18 cellular contexts compared by ENCODE assay signal in genomic region chr14:68127166-68127565, GRCh38.
"Had no signal": no experiment of that assay in that cellular context is flagged by ENCODE, and none has a peak within 500 bp of the region (broad histone marks: within the 10 kb centered on the region; RNA-seq: fewer than 3 reads in every experiment).

No MANE protein-coding gene starts in this region.

- H3K36me3 Mint-ChIP-seq: activated CD4-positive, alpha-beta memory T cell treated with anti-CD3 and anti-CD28 coated beads for 36 hours; stimulated activated memory B cell treated with anti-CD40 and anti-IgM and Interleukin-4, amounts not matched to agents 10 μg/mL and 1 μg/mL and 100 μg/mL, for 72 hours had no signal

- H3K9me3 ChIP-seq: colonic mucosa, esophagus squamous epithelium, psoas muscle, right lobe of liver had no signal

- H3K4me3 Mint-ChIP-seq: activated CD4-positive, alpha-beta memory T cell treated with anti-CD3 and anti-CD28 coated beads for 36 hours; activated CD8-positive, alpha-beta memory T cell treated with anti-CD3 and anti-CD28 coated beads, Interleukin-2, amount 10 ng/mL, durations not matched to agents 7 days and 5 days; activated T-cell treated with anti-CD3 and anti-CD28 coated beads, Interleukin-2, amount 50 U/mL, for 24 hours; neural crest cell; stimulated activated memory B cell treated with anti-CD40 and anti-IgM and Interleukin-4, amounts not matched to agents 10 μg/mL and 1 μg/mL and 100 μg/mL, for 72 hours; T-helper 17 cell had no signal

- H3K27me3 Mint-ChIP-seq: activated CD4-positive, alpha-beta memory T cell treated with anti-CD3 and anti-CD28 coated beads for 36 hours; activated CD8-positive, alpha-beta memory T cell treated with anti-CD3 and anti-CD28 coated beads, Interleukin-2, amount 10 ng/mL, durations not matched to agents 7 days and 5 days; activated T-cell treated with anti-CD3 and anti-CD28 coated beads, Interleukin-2, amount 50 U/mL, for 24 hours; stimulated activated memory B cell treated with anti-CD40 and anti-IgM and Interleukin-4, amounts not matched to agents 10 μg/mL and 1 μg/mL and 100 μg/mL, for 72 hours; T-helper 17 cell had no signal

- DNase-seq: activated CD4-positive, alpha-beta memory T cell treated with anti-CD3 and anti-CD28 coated beads for 36 hours; activated CD8-positive, alpha-beta memory T cell treated with anti-CD3 and anti-CD28 coated beads, Interleukin-2, amount 10 ng/mL, durations not matched to agents 7 days and 5 days; activated effector memory CD4-positive, alpha-beta T cell treated with Interleukin-2 at 50 U/mL for 16 hours; activated naive CD4-positive, alpha-beta T cell treated with anti-CD3 and anti-CD28 coated beads, Interleukin-2, amount 50 U/mL, for 16 hours; activated T-cell treated with anti-CD3 and anti-CD28 coated beads, Interleukin-2, amount 50 U/mL, for 24 hours; caudate nucleus; colonic mucosa; esophagus squamous epithelium; glutamatergic neuron; kidney glomerular epithelial cell; left ventricle myocardium superior; psoas muscle; right lobe of liver; stimulated activated CD4-positive, alpha-beta T cell treated with anti-CD3 and anti-CD28 coated beads, Interleukin-2, amount 100 ng/mL, for 24 hours; T-helper 17 cell; WERI-Rb-1 had no signal

- H3K27me3 ChIP-seq: colonic mucosa, esophagus squamous epithelium, right lobe of liver had no signal

- H3K27ac Mint-ChIP-seq: activated CD4-positive, alpha-beta memory T cell treated with anti-CD3 and anti-CD28 coated beads for 36 hours; activated CD8-positive, alpha-beta memory T cell treated with anti-CD3 and anti-CD28 coated beads, Interleukin-2, amount 10 ng/mL, durations not matched to agents 7 days and 5 days; activated T-cell treated with anti-CD3 and anti-CD28 coated beads, Interleukin-2, amount 50 U/mL, for 24 hours; stimulated activated memory B cell treated with anti-CD40 and anti-IgM and Interleukin-4, amounts not matched to agents 10 μg/mL and 1 μg/mL and 100 μg/mL, for 72 hours; T-helper 17 cell had no signal

- ATAC-seq: activated CD8-positive, alpha-beta memory T cell treated with anti-CD3 and anti-CD28 coated beads, Interleukin-2, amount 10 ng/mL, durations not matched to agents 7 days and 5 days; left ventricle myocardium superior; psoas muscle; right lobe of liver; stimulated activated memory B cell treated with anti-CD40 and anti-IgM and Interleukin-4, amounts not matched to agents 10 μg/mL and 1 μg/mL and 100 μg/mL, for 72 hours; T-helper 17 cell had no signal

- H3K4me1 Mint-ChIP-seq: stimulated activated memory B cell treated with anti-CD40 and anti-IgM and Interleukin-4, amounts not matched to agents 10 μg/mL and 1 μg/mL and 100 μg/mL, for 72 hours; T-helper 17 cell had no signal

- H3K4me1 ChIP-seq: colonic mucosa had no signal

- H3K27ac ChIP-seq: colonic mucosa, esophagus squamous epithelium, psoas muscle, right lobe of liver, WERI-Rb-1 had no signal

- H3K36me3 ChIP-seq: colonic mucosa, esophagus squamous epithelium, right lobe of liver, WERI-Rb-1 had no signal

- H3K4me3 ChIP-seq: colonic mucosa, esophagus squamous epithelium, psoas muscle, right lobe of liver had no signal

- H3K9me3 Mint-ChIP-seq: activated CD4-positive, alpha-beta memory T cell treated with anti-CD3 and anti-CD28 coated beads for 36 hours; activated T-cell treated with anti-CD3 and anti-CD28 coated beads, Interleukin-2, amount 50 U/mL, for 24 hours; neural crest cell; stimulated activated memory B cell treated with anti-CD40 and anti-IgM and Interleukin-4, amounts not matched to agents 10 μg/mL and 1 μg/mL and 100 μg/mL, for 72 hours had no signal
